In genomic region chr6:22141271-22141745, GRCh38 we compare ENCODE assay signal across 11 cellular contexts.
A peak's percentile ranks its signal among the peaks of the same experiment; 100 is the strongest.
DNase-seq lines count a peak whose midpoint lies in the region; TF ChIP-seq lines count a peak whose summit lies in the region.
"Had no signal": no experiment of that assay in that cellular context is flagged by ENCODE, and none has a peak within 500 bp of the region (broad histone marks: within the 10 kb centered on the region; RNA-seq: fewer than 3 reads in every experiment).

No MANE protein-coding gene starts in this region.

- H3K9me3 ChIP-seq in mesodermal cell (ENCODE audit: control insufficient read depth, low read length) (no peaks in the 10 kb centered on the region), testis (no peaks in the 10 kb centered on the region)
- H3K9me3 ChIP-seq: BLaER1, vagina had no signal

- intact Hi-C loops in testis (cut with DNase I; ENCODE audit: low total_unique reads), result no loop called here

- peak overlapping the region; percentile 70 for H3K27ac ChIP-seq in mesodermal cell (ENCODE audit: low read depth, low read length, severe bottlenecking)
- no peak overlapping the region for H3K27ac ChIP-seq in testis
- H3K27ac ChIP-seq: BLaER1, vagina had no signal

- H3K4me1 ChIP-seq in mesodermal cell (ENCODE audit: control insufficient read depth, insufficient read depth, low read length, poor library complexity, severe bottlenecking) (peaks cover 3% of the 10 kb centered on the region), testis (no peaks in the 10 kb centered on the region)

- H3K4me3 Mint-ChIP-seq in brain, result no peak overlapping the region

- peak overlapping the region; percentile 32 to 86 (median 70) for H3K27ac Mint-ChIP-seq in brain

- peaks cover 5% of the 10 kb centered on the region for H3K27me3 Mint-ChIP-seq in brain

- 89 to 90% methylated on average over 3 to 5 of the region's 5 CpGs for WGBS in mesodermal cell (ENCODE audit: insufficient coverage in 2 of 2), 2 experiments
- 36 to 58% methylated on average over 4 to 5 of the region's 5 CpGs for WGBS in testis, 2 donors

- peaks cover 80% of the 10 kb centered on the region for H3K4me1 Mint-ChIP-seq in brain

- H3K9me3 Mint-ChIP-seq in brain, result no peaks in the 10 kb centered on the region

- no peak for TF ChIP-seq CTCF in brain (conservative IDR thresholded peaks at IDR 0.05)
- no peak for TF ChIP-seq CTCF in testis (IDR thresholded peaks at IDR 0.05)

- H3K4me3 ChIP-seq in mesodermal cell (ENCODE audit: extremely low read depth, insufficient read depth, low read length, poor library complexity, severe bottlenecking) (no peak overlapping the region), testis (no peak overlapping the region)
- H3K4me3 ChIP-seq: BLaER1, vagina had no signal

- peak; percentile 91 for DNase-seq in DMS153 treated with DMSO at 0.1 percent for 48 hours (lab: John Stamatoyannopoulos, UW; ENCODE audit: unreplicated experiment)
- peak; percentile 31 to 85 for DNase-seq in NCI-H2081 (lab: John Stamatoyannopoulos, UW)
- no peak for DNase-seq in erythroblast (lab: John Stamatoyannopoulos, UW)
- DNase-seq in UCSD-AML1 (lab: John Stamatoyannopoulos, UW; ENCODE audit: unreplicated experiment), result no peak
- no peak for DNase-seq in activated CD4-positive, alpha-beta T cell treated with anti-CD3 and anti-CD28 coated beads, Interleukin-2, amount 50 U/mL, for 4 hours
- no peak for DNase-seq in testis
- DNase-seq: NCI-H226 had no signal

- TF ChIP-seq POLR2A in erythroblast (IDR thresholded peaks at IDR 0.05; ENCODE audit: low read length) (no peak), testis (IDR thresholded peaks at IDR 0.05) (no peak)

- peaks cover 5% of the 10 kb centered on the region for H3K36me3 Mint-ChIP-seq in brain

- H3K36me3 ChIP-seq in mesodermal cell (ENCODE audit: control insufficient read depth, insufficient read depth, low read length) (no peaks in the 10 kb centered on the region), testis (ENCODE audit: low read depth, missing control alignments) (no peaks in the 10 kb centered on the region)
- H3K36me3 ChIP-seq: vagina had no signal

- H3K27me3 ChIP-seq in testis, result no peaks in the 10 kb centered on the region
- H3K27me3 ChIP-seq: BLaER1, vagina had no signal

Comparison
In these comparisons a context has a peak if more than half of its experiments do, and no peak if none do; other contexts are left out.
1. DNase-seq: peak in DMS153 treated with DMSO at 0.1 percent for 48 hours (single experiment) and NCI-H2081 (2 of 2); none in erythroblast (0 of 2), UCSD-AML1 (single experiment), activated CD4-positive, alpha-beta T cell treated with anti-CD3 and anti-CD28 coated beads, Interleukin-2, amount 50 U/mL, for 4 hours (0 of 2) and testis (single experiment).